Comparison of ENCODE assay signal across 17 cellular contexts in genomic region chr4:79044260-79044659, GRCh38.
"Had no signal": no experiment of that assay in that cellular context is flagged by ENCODE, and none has a peak within 500 bp of the region (broad histone marks: within the 10 kb centered on the region; RNA-seq: fewer than 3 reads in every experiment).

No MANE protein-coding gene starts in this region.

- H3K27ac ChIP-seq: gastrocnemius medialis, left ventricle myocardium inferior, lower lobe of right lung, psoas muscle, skin epidermis, stomach had no signal

- H3K4me3 ChIP-seq: gastrocnemius medialis, left ventricle myocardium inferior, lower lobe of right lung, psoas muscle, skin epidermis, stomach had no signal

- DNase-seq: effector memory CD4-positive, alpha-beta T cell; gastrocnemius medialis; islet precursor cell; left ventricle myocardium inferior; lower lobe of right lung; midbrain; psoas muscle; retina; stimulated activated CD4-positive, alpha-beta T cell treated with anti-CD3 and anti-CD28 coated beads, Interleukin-2, amount 100 ng/mL, for 24 hours; stimulated activated CD4-positive, alpha-beta T cell treated with anti-CD3 and anti-CD28 coated beads, Interleukin-4, amount 100 ng/mL, for 4 hours; stimulated activated naive B cell treated with anti-CD40 and anti-IgM and Interleukin-4, amounts not matched to agents 10 μg/mL and 1 μg/mL and 100 μg/mL, for 72 hours; stomach; trophoblast cell had no signal

- H3K9me3 ChIP-seq: gastrocnemius medialis, left ventricle myocardium inferior, lower lobe of right lung, psoas muscle, stomach had no signal

- H3K4me1 ChIP-seq: lower lobe of right lung, psoas muscle had no signal

- H3K27me3 ChIP-seq: gastrocnemius medialis, stomach had no signal

- H3K36me3 ChIP-seq: gastrocnemius medialis, left ventricle myocardium inferior, lower lobe of right lung, stomach had no signal

- ATAC-seq: esophagus mucosa; gastrocnemius medialis; lower lobe of right lung; natural killer cell treated with Interleukin-12 subunit alpha and Interleukin-12 subunit beta and Interleukin-15 and Interleukin-18, amount 100 ng/mL, for 72 hours; psoas muscle; sciatic nerve; stimulated activated naive B cell treated with anti-CD40 and anti-IgM and Interleukin-4, amounts not matched to agents 10 μg/mL and 1 μg/mL and 100 μg/mL, for 72 hours had no signal
